8 cellular contexts compared by ENCODE assay signal in the genomic region with DNA sequence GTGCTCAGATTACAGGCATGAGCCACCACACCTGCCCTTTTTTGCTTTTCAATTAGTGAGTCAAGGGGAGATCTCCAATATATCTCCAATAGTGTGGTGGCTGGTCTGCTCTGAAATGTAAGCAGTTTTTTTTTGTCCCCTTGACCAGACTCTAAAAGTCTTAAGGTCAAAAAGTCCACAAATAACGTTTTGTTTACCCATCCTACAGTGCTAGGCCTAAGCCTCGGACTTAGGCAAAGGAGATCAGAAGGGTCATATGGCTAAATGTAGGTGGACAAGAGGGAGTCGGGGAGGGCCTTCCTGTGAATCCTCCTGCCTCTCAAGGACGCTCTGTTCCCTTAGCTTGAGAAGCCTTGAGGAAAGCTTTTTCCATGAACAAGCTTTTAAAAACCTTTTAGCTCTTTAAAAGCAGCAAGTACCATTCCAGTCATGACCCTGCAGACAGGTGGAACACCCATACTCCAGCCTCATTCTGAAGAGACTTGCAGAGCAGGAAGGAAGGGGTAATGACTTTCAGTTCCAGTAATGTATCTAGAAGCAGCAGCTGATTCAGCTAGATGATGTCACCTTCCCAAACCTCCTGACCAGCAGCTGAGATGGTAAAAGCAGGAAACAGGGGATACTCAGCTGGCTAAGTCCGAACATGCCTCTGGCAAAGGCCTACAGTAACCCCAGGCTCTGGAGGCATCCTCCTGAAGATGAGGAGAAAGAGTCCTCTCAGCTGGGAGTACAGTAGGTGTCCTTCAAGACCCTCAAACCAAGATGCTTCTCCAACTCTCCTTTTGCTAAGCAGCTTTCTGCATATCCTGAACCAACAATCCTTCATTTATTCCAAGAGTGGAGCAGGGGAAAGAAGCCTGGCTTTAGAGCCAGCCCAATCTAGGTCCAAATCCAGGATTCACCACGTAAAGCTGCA. TPM values are rescaled to one million over a fixed set of nuclear protein-coding genes. Genes with fewer than 3 reads are reported as not detected.
DNase-seq lines count a peak whose midpoint lies in the region; ATAC-seq, FAIRE-seq and TF ChIP-seq lines count a peak whose summit lies in the region.

No MANE protein-coding gene starts in this region.

- ATAC-seq in GM21367 (IDR thresholded peaks at IDR 0.05; ENCODE audit: unreplicated experiment) (peak; percentile 79), HG03571 (IDR thresholded peaks at IDR 0.05; ENCODE audit: unreplicated experiment) (peak; percentile 83)

- H3K9ac ChIP-seq in endothelial cell of umbilical vein (replicated peaks; ENCODE audit: extremely low read depth, insufficient read depth, low read length): peak overlapping the region; percentile 55
- H3K9ac ChIP-seq in mucosa of rectum (ENCODE audit: low read depth in 1 of 2, low read length in 2 of 2): peak overlapping the region; percentile 19 to 47

- peak overlapping the region; percentile 86 for H3K27ac ChIP-seq in endothelial cell of umbilical vein (ENCODE audit: insufficient read depth, low read depth, low read length)
- peak overlapping the region; percentile 78 to 79 for H3K27ac ChIP-seq in mucosa of rectum (ENCODE audit: low read depth in 2 of 2, low read length in 2 of 2)
- peak overlapping the region; percentile 82 for H3K27ac ChIP-seq in vagina
- no peak overlapping the region for H3K27ac ChIP-seq in effector memory CD4-positive, alpha-beta T cell (ENCODE audit: insufficient read depth, low read length, poor library complexity, severe bottlenecking)

- H2AFZ ChIP-seq in endothelial cell of umbilical vein (ENCODE audit: low read depth, low read length): no peak overlapping the region

- no peak overlapping the region for H3K4me3 ChIP-seq in endothelial cell of umbilical vein (replicated peaks in 1 of 3; ENCODE audit: insufficient read depth in 1 of 3, low read depth in 1 of 3, low read length in 3 of 3)
- H3K4me3 ChIP-seq in mucosa of rectum (ENCODE audit: low read length in 2 of 2): no peak overlapping the region
- no peak overlapping the region for H3K4me3 ChIP-seq in vagina
- H3K4me3 ChIP-seq in effector memory CD4-positive, alpha-beta T cell (ENCODE audit: insufficient read depth, low read depth, low read length, poor library complexity, severe bottlenecking): no peak overlapping the region

- H3K4me1 ChIP-seq in endothelial cell of umbilical vein (ENCODE audit: control insufficient read depth, extremely low read depth, insufficient read depth, low read length): peaks cover 52% of the 10 kb centered on the region
- peaks cover 17 to 22% of the 10 kb centered on the region in 2 donors for H3K4me1 ChIP-seq in mucosa of rectum (ENCODE audit: control insufficient read depth in 2 of 2, insufficient read depth in 2 of 2, low read length in 2 of 2)
- H3K4me1 ChIP-seq in vagina: peaks cover 64% of the 10 kb centered on the region
- peaks cover 11% of the 10 kb centered on the region for H3K4me1 ChIP-seq in effector memory CD4-positive, alpha-beta T cell (ENCODE audit: control insufficient read depth, insufficient read depth, low read length, poor library complexity, severe bottlenecking)

- H3K36me3 ChIP-seq in endothelial cell of umbilical vein (ENCODE audit: control insufficient read depth in 2 of 2, extremely low read depth in 1 of 2, insufficient read depth in 2 of 2, low read length in 2 of 2) (no peaks in the 10 kb centered on the region), mucosa of rectum (ENCODE audit: control insufficient read depth in 2 of 2, insufficient read depth in 2 of 2, low read length in 2 of 2) (peaks cover 6% of the 10 kb centered on the region in 2 donors), vagina (no peaks in the 10 kb centered on the region)
- peaks cover 5% of the 10 kb centered on the region for H3K36me3 ChIP-seq in effector memory CD4-positive, alpha-beta T cell (ENCODE audit: control insufficient read depth, insufficient read depth, low read length)

- peaks cover 81% of the 10 kb centered on the region for H3K79me2 ChIP-seq in endothelial cell of umbilical vein (ENCODE audit: control insufficient read depth, insufficient read depth, low read length)

- peak; percentile 97 for FAIRE-seq in endothelial cell of umbilical vein (lab: Jason Lieb, UNC)

- TF ChIP-seq CTCF in endothelial cell of umbilical vein (IDR thresholded peaks at IDR 0.05; ENCODE audit: extremely low read depth in 1 of 2, insufficient read depth in 1 of 2, low read depth in 1 of 2, low read length in 2 of 2) (no peak), vagina (IDR thresholded peaks at IDR 0.05) (no peak)

- in situ Hi-C loops in G401 (cut with HindIII; ENCODE audit: low sequenced_read_pairs): no loop called here
- in situ Hi-C loops in SK-MEL-5 (cut with HindIII; ENCODE audit: low pct_unique_long_range_greater_than_20kb, low sequenced_read_pairs): no loop called here

- H3K9me3 ChIP-seq in endothelial cell of umbilical vein (replicated peaks; ENCODE audit: control insufficient read depth, insufficient read depth, low read length) (no peaks in the 10 kb centered on the region), mucosa of rectum (ENCODE audit: control insufficient read depth in 2 of 2, low read length in 2 of 2) (no peaks in the 10 kb centered on the region), vagina (no peaks in the 10 kb centered on the region)
- no peaks in the 10 kb centered on the region for H3K9me3 ChIP-seq in effector memory CD4-positive, alpha-beta T cell (ENCODE audit: control insufficient read depth, low read length)

- CTCF ChIA-PET in endothelial cell of umbilical vein (lab: Charles Lee): interaction anchor here (1.0 to 4.6 kb wide), 10 partner anchors 13 to 86 kb away, joined by 3 to 47 read pairs (median 7); partner anchors contain the start of gene BCL2L1

- intact Hi-C loops in endothelial cell of umbilical vein (cut with micrococcal nuclease) (loop anchor here (1.0 kb wide), 4 partner anchors 13 to 37 kb away; no protein-coding TSS in a partner anchor), vagina (cut with DNase I) (no loop called here)

- H3K4me2 ChIP-seq in endothelial cell of umbilical vein (ENCODE audit: insufficient read depth, low read length): peak overlapping the region; percentile 18

- no peaks in the 10 kb centered on the region for H3K9me1 ChIP-seq in endothelial cell of umbilical vein (replicated peaks; ENCODE audit: control insufficient read depth, extremely low read depth, insufficient read depth, low read length)

- TF ChIP-seq POLR2A in endothelial cell of umbilical vein (IDR thresholded peaks at IDR 0.05; ENCODE audit: low read depth, low read length) (peak; percentile 42), vagina (IDR thresholded peaks at IDR 0.05) (no peak)

- H4K20me1 ChIP-seq in endothelial cell of umbilical vein (replicated peaks; ENCODE audit: control insufficient read depth, extremely low read depth, insufficient read depth, low read length): no peaks in the 10 kb centered on the region

- POLR2A ChIA-PET in endothelial cell of umbilical vein (lab: Charles Lee): interaction anchor here (0.6 to 1.5 kb wide), 7 partner anchors 14 to 39 kb away, joined by 3 to 11 read pairs (median 4); partner anchors contain the start of gene BCL2L1

- BruUV-seq in endothelial cell of umbilical vein (replicated peaks; lab: Mats Ljungman, UMichigan): TSS peak; percentile 92

- H3K27me3 ChIP-seq in endothelial cell of umbilical vein (ENCODE audit: control insufficient read depth in 2 of 2, insufficient read depth in 2 of 2, low read length in 2 of 2) (no peaks in the 10 kb centered on the region), mucosa of rectum (ENCODE audit: control insufficient read depth in 2 of 2, insufficient read depth in 2 of 2, low read length in 2 of 2) (no peaks in the 10 kb centered on the region), vagina (no peaks in the 10 kb centered on the region)
- H3K27me3 ChIP-seq in effector memory CD4-positive, alpha-beta T cell (replicated peaks; ENCODE audit: control insufficient read depth, insufficient read depth, low read length, poor library complexity, severe bottlenecking): no peaks in the 10 kb centered on the region

- dilution Hi-C loops in endothelial cell of umbilical vein (cut with MboI; ENCODE audit: extremely low pct_ligation_motif_present, low sequenced_read_pairs): no loop called here

- DNase-seq in G401 (ENCODE audit: low spot score) (peak; percentile 75), SK-MEL-5 (ENCODE audit: low read depth, low spot score) (peak; percentile 97), endothelial cell of umbilical vein (ENCODE audit: low read depth, low spot score) (peak; percentile 96), vagina (ENCODE audit: extremely low spot score in 2 of 2) (no peak)
- DNase-seq in effector memory CD4-positive, alpha-beta T cell: no peak

RNA-seq across cellular contexts. Expression of gene BCL2L1, which starts 23.6 kb away (rescaled TPM):
- 104 and 109 TPM in 2 replicates for total RNA-seq in G401 (2014; rRNA removed; shearing (Covaris generic))
- total RNA-seq in SK-MEL-5 (2014; rRNA removed; shearing (Covaris generic)): 79.5 and 81.5 TPM in 2 replicates
- polyA plus RNA-seq in SK-MEL-5 (2015; cell fraction: cytosol; rRNA removed): 58.2 and 70.2 TPM in 2 replicates
- 18.1 and 19.0 TPM in 2 replicates for polyA plus RNA-seq in SK-MEL-5 (2015; cell fraction: nucleus; rRNA removed)
- 101 and 105 TPM in 2 replicates for total RNA-seq in endothelial cell of umbilical vein
- 78.0 and 81.3 TPM in 2 replicates for polyA plus RNA-seq in endothelial cell of umbilical vein
- polyA plus RNA-seq in endothelial cell of umbilical vein (2011; cell fraction: cytosol; rRNA removed): 78.4 and 83.9 TPM in 2 replicates
- polyA plus RNA-seq in endothelial cell of umbilical vein (2011; cell fraction: nucleus; rRNA removed): 42.9 and 43.5 TPM in 2 replicates
- 74.2 and 97.0 TPM in 2 replicates for polyA plus RNA-seq in endothelial cell of umbilical vein (2012)
- 72.0 and 73.5 TPM in 2 replicates for polyA minus RNA-seq in endothelial cell of umbilical vein
- polyA minus RNA-seq in endothelial cell of umbilical vein (2011; cell fraction: cytosol; rRNA and poly(A)+ RNA removed): 22.6 TPM
- polyA minus RNA-seq in endothelial cell of umbilical vein (2011; cell fraction: nucleus; rRNA and poly(A)+ RNA removed): 27.9 and 30.0 TPM in 2 replicates
- total RNA-seq in vagina: 57.2 TPM

RNA-seq across cellular contexts. Expression of gene TPX2, which starts 40.0 kb away (rescaled TPM):
- total RNA-seq in G401 (2014; rRNA removed; shearing (Covaris generic)): 94.2 and 155 TPM in 2 replicates
- total RNA-seq in SK-MEL-5 (2014; rRNA removed; shearing (Covaris generic)): 69.1 and 74.2 TPM in 2 replicates
- polyA plus RNA-seq in SK-MEL-5 (2015; cell fraction: cytosol; rRNA removed): 74.0 and 79.6 TPM in 2 replicates
- 42.5 and 45.0 TPM in 2 replicates for polyA plus RNA-seq in SK-MEL-5 (2015; cell fraction: nucleus; rRNA removed)
- total RNA-seq in endothelial cell of umbilical vein: 112 and 114 TPM in 2 replicates
- 18.1 and 24.8 TPM in 2 replicates for polyA plus RNA-seq in endothelial cell of umbilical vein
- polyA plus RNA-seq in endothelial cell of umbilical vein (2011; cell fraction: cytosol; rRNA removed): 39.5 and 43.6 TPM in 2 replicates
- 41.7 and 54.4 TPM in 2 replicates for polyA plus RNA-seq in endothelial cell of umbilical vein (2011; cell fraction: nucleus; rRNA removed)
- 50.0 and 107 TPM in 2 replicates for polyA plus RNA-seq in endothelial cell of umbilical vein (2012)
- polyA minus RNA-seq in endothelial cell of umbilical vein: 27.3 and 29.8 TPM in 2 replicates
- 70.3 TPM for polyA minus RNA-seq in endothelial cell of umbilical vein (2011; cell fraction: cytosol; rRNA and poly(A)+ RNA removed)
- 22.2 and 35.1 TPM in 2 replicates for polyA minus RNA-seq in endothelial cell of umbilical vein (2011; cell fraction: nucleus; rRNA and poly(A)+ RNA removed)
- total RNA-seq in vagina: 6.1 TPM

Comparison
In these comparisons a context has a peak if more than half of its experiments do, and no peak if none do; other contexts are left out.
1. DNase-seq: peak in G401 (single experiment), SK-MEL-5 (single experiment) and endothelial cell of umbilical vein (single experiment); none in vagina (0 of 2) and effector memory CD4-positive, alpha-beta T cell (0 of 3).